24 cellular contexts compared by ENCODE assay signal in genomic region chr13:101298517-101298916, GRCh38.
"Had no signal": no experiment of that assay in that cellular context is flagged by ENCODE, and none has a peak within 500 bp of the region (broad histone marks: within the 10 kb centered on the region; RNA-seq: fewer than 3 reads in every experiment).

No MANE protein-coding gene starts in this region.

- ATAC-seq: body of pancreas; left lung; right lobe of liver; stimulated activated naive CD8-positive, alpha-beta T cell treated with anti-CD3 and anti-CD28 coated beads, Interleukin-15, amount 100 ng/mL, for 72 hours had no signal

- H3K79me2 ChIP-seq: hepatocyte had no signal

- H3K4me3 ChIP-seq: body of pancreas, hepatocyte, left lung, lung, right lobe of liver, skin epidermis, tibial artery had no signal

- DNase-seq: activated CD4-positive, alpha-beta memory T cell treated with anti-CD3 and anti-CD28 coated beads for 36 hours; activated CD4-positive, alpha-beta T cell treated with anti-CD3 and anti-CD28 coated beads for 4 hours; activated CD4-positive, CD25-positive, alpha-beta regulatory T cell; activated gamma-delta T cell; activated naive CD4-positive, alpha-beta T cell treated with anti-CD3 and anti-CD28 coated beads, Interleukin-2, amount 50 U/mL, for 16 hours; anterior cingulate cortex; body of pancreas; effector CD4-positive, alpha-beta T cell; erythroblast; foreskin melanocyte; glutamatergic neuron; immature natural killer cell; kidney glomerular epithelial cell; left lung; naive B cell; nucleus accumbens; right lobe of liver; stimulated activated CD4-positive, alpha-beta T cell treated with anti-CD3 and anti-CD28 coated beads, Interleukin-2, amount 100 ng/mL, for 24 hours; stimulated activated naive CD8-positive, alpha-beta T cell treated with anti-CD3 and anti-CD28 coated beads, Interleukin-15, amount 100 ng/mL, for 72 hours; tibial artery had no signal

- H3K4me1 ChIP-seq: body of pancreas, left lung, right lobe of liver had no signal

- FAIRE-seq: endometrium had no signal

- H3K9me3 ChIP-seq: body of pancreas, right lobe of liver, tibial artery had no signal

- H3K4me2 ChIP-seq: hepatocyte had no signal

- H3K27ac ChIP-seq: body of pancreas, hepatocyte, left lung, right lobe of liver, skin epidermis, tibial artery had no signal

- H2AFZ ChIP-seq: hepatocyte had no signal

- H3K27me3 ChIP-seq: body of pancreas, hepatocyte, left lung, right lobe of liver, tibial artery had no signal

- H3K36me3 ChIP-seq: left lung, right lobe of liver, tibial artery had no signal
